ENCODE assay signal across 2 cellular contexts in the genomic region with DNA sequence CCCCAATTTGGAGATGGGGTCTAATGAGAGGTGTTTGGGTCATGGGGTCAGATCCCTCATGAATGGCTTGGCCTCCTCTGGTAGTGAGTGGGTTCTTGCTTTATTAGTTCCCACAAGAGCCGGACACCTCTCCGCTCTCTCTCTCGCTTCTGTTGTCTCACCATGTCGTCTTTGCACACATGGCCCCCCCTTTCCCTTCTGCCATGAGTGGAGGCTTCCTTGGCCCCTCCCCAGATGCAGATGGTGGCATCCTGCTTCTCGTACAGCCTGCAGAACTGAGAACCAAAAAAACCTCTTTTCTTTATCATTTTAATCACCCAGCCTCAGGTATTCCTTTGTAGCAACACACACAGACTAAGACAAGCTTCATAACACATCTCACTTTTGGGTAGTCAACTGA.
TF ChIP-seq lines count a peak whose summit lies in the region.

No MANE protein-coding gene starts in this region.

TF ChIP-seq in GM23338, 12 proteins besides CTCF, POLR2A, EP300 and RAD21 (continued from another document):
- no peak for TF ChIP-seq ZNF331 (CRISPR knock-in tag; IDR thresholded peaks at IDR 0.05; ENCODE audit: low read depth)
- TF ChIP-seq, protein P1, sequence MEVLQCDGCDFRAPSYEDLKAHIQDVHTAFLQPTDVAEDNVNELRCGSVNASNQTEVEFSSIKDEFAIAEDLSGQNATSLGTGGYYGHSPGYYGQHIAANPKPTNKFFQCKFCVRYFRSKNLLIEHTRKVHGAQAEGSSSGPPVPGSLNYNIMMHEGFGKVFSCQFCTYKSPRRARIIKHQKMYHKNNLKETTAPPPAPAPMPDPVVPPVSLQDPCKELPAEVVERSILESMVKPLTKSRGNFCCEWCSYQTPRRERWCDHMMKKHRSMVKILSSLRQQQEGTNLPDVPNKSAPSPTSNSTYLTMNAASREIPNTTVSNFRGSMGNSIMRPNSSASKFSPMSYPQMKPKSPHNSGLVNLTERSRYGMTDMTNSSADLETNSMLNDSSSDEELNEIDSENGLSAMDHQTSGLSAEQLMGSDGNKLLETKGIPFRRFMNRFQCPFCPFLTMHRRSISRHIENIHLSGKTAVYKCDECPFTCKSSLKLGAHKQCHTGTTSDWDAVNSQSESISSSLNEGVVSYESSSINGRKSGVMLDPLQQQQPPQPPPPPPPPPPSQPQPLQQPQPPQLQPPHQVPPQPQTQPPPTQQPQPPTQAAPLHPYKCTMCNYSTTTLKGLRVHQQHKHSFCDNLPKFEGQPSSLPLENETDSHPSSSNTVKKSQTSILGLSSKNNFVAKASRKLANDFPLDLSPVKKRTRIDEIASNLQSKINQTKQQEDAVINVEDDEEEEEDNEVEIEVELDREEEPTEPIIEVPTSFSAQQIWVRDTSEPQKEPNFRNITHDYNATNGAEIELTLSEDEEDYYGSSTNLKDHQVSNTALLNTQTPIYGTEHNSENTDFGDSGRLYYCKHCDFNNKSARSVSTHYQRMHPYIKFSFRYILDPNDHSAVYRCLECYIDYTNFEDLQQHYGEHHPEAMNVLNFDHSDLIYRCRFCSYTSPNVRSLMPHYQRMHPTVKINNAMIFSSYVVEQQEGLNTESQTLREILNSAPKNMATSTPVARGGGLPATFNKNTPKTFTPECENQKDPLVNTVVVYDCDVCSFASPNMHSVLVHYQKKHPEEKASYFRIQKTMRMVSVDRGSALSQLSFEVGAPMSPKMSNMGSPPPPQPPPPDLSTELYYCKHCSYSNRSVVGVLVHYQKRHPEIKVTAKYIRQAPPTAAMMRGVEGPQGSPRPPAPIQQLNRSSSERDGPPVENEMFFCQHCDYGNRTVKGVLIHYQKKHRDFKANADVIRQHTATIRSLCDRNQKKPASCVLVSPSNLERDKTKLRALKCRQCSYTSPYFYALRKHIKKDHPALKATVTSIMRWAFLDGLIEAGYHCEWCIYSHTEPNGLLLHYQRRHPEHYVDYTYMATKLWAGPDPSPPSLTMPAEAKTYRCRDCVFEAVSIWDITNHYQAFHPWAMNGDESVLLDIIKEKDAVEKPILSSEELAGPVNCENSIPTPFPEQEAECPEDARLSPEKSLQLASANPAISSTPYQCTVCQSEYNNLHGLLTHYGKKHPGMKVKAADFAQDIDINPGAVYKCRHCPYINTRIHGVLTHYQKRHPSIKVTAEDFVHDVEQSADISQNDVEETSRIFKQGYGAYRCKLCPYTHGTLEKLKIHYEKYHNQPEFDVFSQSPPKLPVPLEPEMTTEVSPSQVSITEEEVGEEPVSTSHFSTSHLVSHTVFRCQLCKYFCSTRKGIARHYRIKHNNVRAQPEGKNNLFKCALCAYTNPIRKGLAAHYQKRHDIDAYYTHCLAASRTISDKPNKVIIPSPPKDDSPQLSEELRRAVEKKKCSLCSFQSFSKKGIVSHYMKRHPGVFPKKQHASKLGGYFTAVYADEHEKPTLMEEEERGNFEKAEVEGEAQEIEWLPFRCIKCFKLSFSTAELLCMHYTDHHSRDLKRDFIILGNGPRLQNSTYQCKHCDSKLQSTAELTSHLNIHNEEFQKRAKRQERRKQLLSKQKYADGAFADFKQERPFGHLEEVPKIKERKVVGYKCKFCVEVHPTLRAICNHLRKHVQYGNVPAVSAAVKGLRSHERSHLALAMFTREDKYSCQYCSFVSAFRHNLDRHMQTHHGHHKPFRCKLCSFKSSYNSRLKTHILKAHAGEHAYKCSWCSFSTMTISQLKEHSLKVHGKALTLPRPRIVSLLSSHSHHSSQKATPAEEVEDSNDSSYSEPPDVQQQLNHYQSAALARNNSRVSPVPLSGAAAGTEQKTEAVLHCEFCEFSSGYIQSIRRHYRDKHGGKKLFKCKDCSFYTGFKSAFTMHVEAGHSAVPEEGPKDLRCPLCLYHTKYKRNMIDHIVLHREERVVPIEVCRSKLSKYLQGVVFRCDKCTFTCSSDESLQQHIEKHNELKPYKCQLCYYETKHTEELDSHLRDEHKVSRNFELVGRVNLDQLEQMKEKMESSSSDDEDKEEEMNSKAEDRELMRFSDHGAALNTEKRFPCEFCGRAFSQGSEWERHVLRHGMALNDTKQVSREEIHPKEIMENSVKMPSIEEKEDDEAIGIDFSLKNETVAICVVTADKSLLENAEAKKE (CRISPR knock-in tag; IDR thresholded peaks at IDR 0.05): no peak
- TF ChIP-seq ZNF114 (CRISPR knock-in tag; IDR thresholded peaks at IDR 0.05): no peak
- TF ChIP-seq, protein P2, sequence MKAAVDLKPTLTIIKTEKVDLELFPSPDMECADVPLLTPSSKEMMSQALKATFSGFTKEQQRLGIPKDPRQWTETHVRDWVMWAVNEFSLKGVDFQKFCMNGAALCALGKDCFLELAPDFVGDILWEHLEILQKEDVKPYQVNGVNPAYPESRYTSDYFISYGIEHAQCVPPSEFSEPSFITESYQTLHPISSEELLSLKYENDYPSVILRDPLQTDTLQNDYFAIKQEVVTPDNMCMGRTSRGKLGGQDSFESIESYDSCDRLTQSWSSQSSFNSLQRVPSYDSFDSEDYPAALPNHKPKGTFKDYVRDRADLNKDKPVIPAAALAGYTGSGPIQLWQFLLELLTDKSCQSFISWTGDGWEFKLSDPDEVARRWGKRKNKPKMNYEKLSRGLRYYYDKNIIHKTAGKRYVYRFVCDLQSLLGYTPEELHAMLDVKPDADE (IDR thresholded peaks at IDR 0.05): no peak

TF ChIP-seq in WTC11, 78 proteins besides CTCF, POLR2A, EP300 and RAD21 (continued from another document):
- TF ChIP-seq, protein P3, sequence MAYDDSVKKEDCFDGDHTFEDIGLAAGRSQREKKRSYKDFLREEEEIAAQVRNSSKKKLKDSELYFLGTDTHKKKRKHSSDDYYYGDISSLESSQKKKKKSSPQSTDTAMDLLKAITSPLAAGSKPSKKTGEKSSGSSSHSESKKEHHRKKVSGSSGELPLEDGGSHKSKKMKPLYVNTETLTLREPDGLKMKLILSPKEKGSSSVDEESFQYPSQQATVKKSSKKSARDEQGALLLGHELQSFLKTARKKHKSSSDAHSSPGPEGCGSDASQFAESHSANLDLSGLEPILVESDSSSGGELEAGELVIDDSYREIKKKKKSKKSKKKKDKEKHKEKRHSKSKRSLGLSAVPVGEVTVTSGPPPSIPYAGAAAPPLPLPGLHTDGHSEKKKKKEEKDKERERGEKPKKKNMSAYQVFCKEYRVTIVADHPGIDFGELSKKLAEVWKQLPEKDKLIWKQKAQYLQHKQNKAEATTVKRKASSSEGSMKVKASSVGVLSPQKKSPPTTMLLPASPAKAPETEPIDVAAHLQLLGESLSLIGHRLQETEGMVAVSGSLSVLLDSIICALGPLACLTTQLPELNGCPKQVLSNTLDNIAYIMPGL (CRISPR knock-in tag; IDR thresholded peaks at IDR 0.05): no peak
- TF ChIP-seq TCF7 (CRISPR knock-in tag; IDR thresholded peaks at IDR 0.05; ENCODE audit: low read depth): no peak
- TF ChIP-seq, protein P4, sequence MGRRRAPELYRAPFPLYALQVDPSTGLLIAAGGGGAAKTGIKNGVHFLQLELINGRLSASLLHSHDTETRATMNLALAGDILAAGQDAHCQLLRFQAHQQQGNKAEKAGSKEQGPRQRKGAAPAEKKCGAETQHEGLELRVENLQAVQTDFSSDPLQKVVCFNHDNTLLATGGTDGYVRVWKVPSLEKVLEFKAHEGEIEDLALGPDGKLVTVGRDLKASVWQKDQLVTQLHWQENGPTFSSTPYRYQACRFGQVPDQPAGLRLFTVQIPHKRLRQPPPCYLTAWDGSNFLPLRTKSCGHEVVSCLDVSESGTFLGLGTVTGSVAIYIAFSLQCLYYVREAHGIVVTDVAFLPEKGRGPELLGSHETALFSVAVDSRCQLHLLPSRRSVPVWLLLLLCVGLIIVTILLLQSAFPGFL (CRISPR knock-in tag; IDR thresholded peaks at IDR 0.05; ENCODE audit: borderline replicate concordance): no peak
- TF ChIP-seq ZNF396 (CRISPR knock-in tag; IDR thresholded peaks at IDR 0.05; ENCODE audit: borderline replicate concordance): no peak
- no peak for TF ChIP-seq FOXJ3 (CRISPR knock-in tag; IDR thresholded peaks at IDR 0.05; ENCODE audit: borderline replicate concordance)
- TF ChIP-seq GTF2I (CRISPR knock-in tag; conservative IDR thresholded peaks at IDR 0.05): no peak
- no peak for TF ChIP-seq ZNF232 (CRISPR knock-in tag; IDR thresholded peaks at IDR 0.05)
